ENCODE assay signal across 20 cellular contexts in the genomic region with DNA sequence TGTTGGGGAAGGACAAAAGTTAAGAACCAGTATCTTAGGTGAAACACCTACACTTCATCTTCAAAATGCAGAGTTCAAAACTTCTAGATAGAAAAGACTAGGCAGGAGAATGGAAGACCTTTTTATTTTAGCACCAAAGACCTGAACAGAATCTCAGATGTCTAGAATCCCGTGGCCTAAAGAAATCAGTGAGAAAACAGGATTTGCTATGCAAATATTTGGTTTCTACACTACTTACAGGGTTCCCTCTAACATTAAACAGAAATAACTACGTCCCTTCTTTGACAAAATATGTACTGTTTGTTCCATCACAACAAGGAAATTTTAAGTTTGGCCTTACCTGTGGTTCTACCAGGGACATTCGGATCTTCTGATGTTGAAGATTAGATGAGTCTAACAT. TPM values are rescaled to one million over a fixed set of nuclear protein-coding genes. Genes with fewer than 3 reads are reported as not detected.
DNase-seq lines count a peak whose midpoint lies in the region; ATAC-seq and TF ChIP-seq lines count a peak whose summit lies in the region.
"Had no signal": no experiment of that assay in that cellular context is flagged by ENCODE, and none has a peak within 500 bp of the region (broad histone marks: within the 10 kb centered on the region; RNA-seq: fewer than 3 reads in every experiment).

No MANE protein-coding gene starts in this region.

- H3K36me3 Mint-ChIP-seq in HFFc6 (ENCODE audit: low read depth): peaks cover 30% of the 10 kb centered on the region
- H3K36me3 Mint-ChIP-seq in naive thymus-derived CD4-positive, alpha-beta T cell: peaks cover 0 to 47% (median 31%) of the 10 kb centered on the region in 5 donors

- H3K9me2 ChIP-seq in DOHH2 (replicated peaks; ENCODE audit: control insufficient read depth, low read length): no peaks in the 10 kb centered on the region
- H3K9me2 ChIP-seq: SK-N-SH had no signal

- no peak overlapping the region for H3K4me3 Mint-ChIP-seq in HFFc6
- no peak overlapping the region for H3K4me3 Mint-ChIP-seq in naive thymus-derived CD4-positive, alpha-beta T cell
- H3K4me3 Mint-ChIP-seq: T-helper 1 cell treated with Interleukin-12 subunit alpha and Interleukin-12 subunit beta and Interleukin-4 antibody, amounts not matched to agents 30 μg/mL and 1 μg/mL, for 36 hours had no signal

- intact Hi-C loops in naive thymus-derived CD4-positive, alpha-beta T cell (cut with micrococcal nuclease): loop anchor here in 1 of 2 donors (5.0 kb wide), 1 partner anchor 33 kb away; a partner anchor contains a TSS

- no peaks in the 10 kb centered on the region for H3K27me3 Mint-ChIP-seq in HFFc6 (ENCODE audit: insufficient read depth)
- no peaks in the 10 kb centered on the region for H3K27me3 Mint-ChIP-seq in naive thymus-derived CD4-positive, alpha-beta T cell

- CTCF ChIA-PET in naive thymus-derived CD4-positive, alpha-beta T cell (lab: Charles Lee): no interaction called here

- TF ChIP-seq CTCF in DOHH2 (IDR thresholded peaks at IDR 0.05; ENCODE audit: low read depth, low read length, poor library complexity, severe bottlenecking) (no peak), HFFc6 (IDR thresholded peaks at IDR 0.05) (no peak)

- peaks cover 92% of the 10 kb centered on the region for H3K36me3 ChIP-seq in DOHH2 (ENCODE audit: control insufficient read depth, low read length)
- H3K36me3 ChIP-seq in naive thymus-derived CD4-positive, alpha-beta T cell (ENCODE audit: control insufficient read depth in 2 of 3, insufficient read depth in 3 of 3, low read length in 3 of 3): peaks cover 24 to 81% (median 51%) of the 10 kb centered on the region in 3 experiments

- no peak overlapping the region for H3K27ac Mint-ChIP-seq in HFFc6
- H3K27ac Mint-ChIP-seq in naive thymus-derived CD4-positive, alpha-beta T cell: peak overlapping the region in 3 of 9 donors; percentile 5 to 51 (median 28)
- H3K27ac Mint-ChIP-seq: T-helper 1 cell treated with Interleukin-12 subunit alpha and Interleukin-12 subunit beta and Interleukin-4 antibody, amounts not matched to agents 30 μg/mL and 1 μg/mL, for 36 hours had no signal

- no peaks in the 10 kb centered on the region for H3K9me3 Mint-ChIP-seq in HFFc6
- H3K9me3 Mint-ChIP-seq in naive thymus-derived CD4-positive, alpha-beta T cell: no peaks in the 10 kb centered on the region
- H3K9me3 Mint-ChIP-seq: T-helper 1 cell treated with Interleukin-12 subunit alpha and Interleukin-12 subunit beta and Interleukin-4 antibody, amounts not matched to agents 30 μg/mL and 1 μg/mL, for 36 hours had no signal

- H4K20me1 ChIP-seq in DOHH2 (ENCODE audit: control insufficient read depth, insufficient read depth, low read depth, low read length): 0 out of 2 replicates have a peak, but pooled peaks cover 4% of the 10 kb centered on the region

- H3K4me1 ChIP-seq in DOHH2 (ENCODE audit: control insufficient read depth, low read length): peaks cover 24% of the 10 kb centered on the region
- H3K4me1 ChIP-seq in naive thymus-derived CD4-positive, alpha-beta T cell (ENCODE audit: control insufficient read depth in 2 of 2, insufficient read depth in 2 of 2, low read length in 2 of 2): no peaks in the 10 kb centered on the region

- no peaks in the 10 kb centered on the region for H3K27me3 ChIP-seq in DOHH2 (ENCODE audit: control insufficient read depth, low read length)
- no peaks in the 10 kb centered on the region for H3K27me3 ChIP-seq in naive thymus-derived CD4-positive, alpha-beta T cell (ENCODE audit: control insufficient read depth in 2 of 2, insufficient read depth in 2 of 2, low read length in 2 of 2)

- peak overlapping the region; percentile 34 for H3K27ac ChIP-seq in DOHH2 (ENCODE audit: low read depth, low read length)
- no peak overlapping the region for H3K27ac ChIP-seq in naive thymus-derived CD4-positive, alpha-beta T cell (ENCODE audit: low read depth, low read length)

- no peaks in the 10 kb centered on the region for H3K9me3 ChIP-seq in DOHH2 (ENCODE audit: control insufficient read depth, insufficient read depth, low read length)
- H3K9me3 ChIP-seq in naive thymus-derived CD4-positive, alpha-beta T cell (ENCODE audit: control insufficient read depth in 2 of 3, low read length in 3 of 3): no peaks in the 10 kb centered on the region
- H3K9me3 ChIP-seq: SK-N-SH had no signal

- ATAC-seq in GM18867 (IDR thresholded peaks at IDR 0.05; ENCODE audit: unreplicated experiment) (peak; percentile 58), HG02798 (IDR thresholded peaks at IDR 0.05; ENCODE audit: poor library complexity, unreplicated experiment) (peak; percentile 46), HG03108 (IDR thresholded peaks at IDR 0.05; ENCODE audit: unreplicated experiment) (no peak)
- ATAC-seq in naive thymus-derived CD4-positive, alpha-beta T cell: no peak
- ATAC-seq: HCT116, K562 had no signal

- DNase-seq in NCI-H226 (no peak), HFFc6 (no peak)
- no peak for DNase-seq in naive thymus-derived CD4-positive, alpha-beta T cell
- DNase-seq: MV-4-11, NCI-H1105, NCI-H146, NCI-H1930, NCI-H2107, NCI-H446, NCI-H524 treated with DMSO at 0.1 percent for 48 hours, NCI-H774, SK-N-SH, SW 1271 had no signal

- H3K79me2 ChIP-seq in DOHH2 (ENCODE audit: control insufficient read depth, low read length): peaks cover 4% of the 10 kb centered on the region

- H3K4me3 ChIP-seq in DOHH2 (ENCODE audit: low read length): no peak overlapping the region
- no peak overlapping the region for H3K4me3 ChIP-seq in naive thymus-derived CD4-positive, alpha-beta T cell (ENCODE audit: low read length)
- H3K4me3 ChIP-seq: K562 had no signal

- peak overlapping the region; percentile 21; the same call in 1 of the 2 replicates for H3K4me2 ChIP-seq in DOHH2 (ENCODE audit: low read length)
- H3K4me2 ChIP-seq: SK-N-SH had no signal

- peaks cover 5% of the 10 kb centered on the region for H3K4me1 Mint-ChIP-seq in HFFc6 (ENCODE audit: low read depth)
- H3K4me1 Mint-ChIP-seq in naive thymus-derived CD4-positive, alpha-beta T cell: peaks cover 0 to 2% (median 0%) of the 10 kb centered on the region in 7 donors

- H3F3A ChIP-seq in DOHH2 (ENCODE audit: control insufficient read depth, insufficient read depth): peaks cover 11% of the 10 kb centered on the region

- POLR2A ChIA-PET in naive thymus-derived CD4-positive, alpha-beta T cell (lab: Charles Lee): interaction anchor here (1.2 kb wide), 1 partner anchor 31 kb away, joined by 3 read pairs; no protein-coding TSS in a partner anchor

RNA-seq across cellular contexts. Expression of a gene that starts 21.5 kb away (rescaled TPM):
- 10 to 100 TPM; 30.6 to 35.6 (median 31.9) TPM for total RNA-seq in HFFc6 (2021; fragmentation: NEBNext Ultra II Directional; extraction: Animal tissue kit (Norgen Biotek cat#: 25700))
- 10 to 100 TPM; 24.8 to 44.8 (median 39.2) TPM for total RNA-seq in naive thymus-derived CD4-positive, alpha-beta T cell
- polyA plus RNA-seq in naive thymus-derived CD4-positive, alpha-beta T cell: 10 to 100 TPM; 14.4 to 15.3 TPM

RNA-seq across cellular contexts. Expression of a gene that starts 21.7 kb away (rescaled TPM):
- 10 to 100 TPM; 11.9 to 18.3 (median 14.5) TPM for total RNA-seq in HFFc6 (2021; fragmentation: NEBNext Ultra II Directional; extraction: Animal tissue kit (Norgen Biotek cat#: 25700))
- total RNA-seq in naive thymus-derived CD4-positive, alpha-beta T cell: 10 to 100 TPM; 27.3 to 40.1 (median 31.6) TPM
- polyA plus RNA-seq in naive thymus-derived CD4-positive, alpha-beta T cell: 10 to 100 TPM; 20.4 to 24.9 TPM

RNA-seq across cellular contexts. Expression of a gene that starts 32.5 kb away (rescaled TPM):
- total RNA-seq in HFFc6 (2021; fragmentation: NEBNext Ultra II Directional; extraction: Animal tissue kit (Norgen Biotek cat#: 25700)): 1 to 10 TPM; 4.9 to 9.8 (median 7.2) TPM
- 10 to 100 TPM in 1 of 5 experiments, 1 to 10 TPM in 4; 4.7 to 18.0 (median 6.2) TPM for total RNA-seq in naive thymus-derived CD4-positive, alpha-beta T cell
- 1 to 10 TPM; 9.0 to 9.7 TPM for polyA plus RNA-seq in naive thymus-derived CD4-positive, alpha-beta T cell

RNA-seq across cellular contexts. Expression of a gene that starts 32.8 kb away (rescaled TPM):
- 10 to 100 TPM; 17.1 to 28.9 (median 27.0) TPM for total RNA-seq in HFFc6 (2021; fragmentation: NEBNext Ultra II Directional; extraction: Animal tissue kit (Norgen Biotek cat#: 25700))
- 10 to 100 TPM in 1 of 5 experiments, 1 to 10 TPM in 4; 4.5 to 14.9 (median 6.3) TPM for total RNA-seq in naive thymus-derived CD4-positive, alpha-beta T cell
- polyA plus RNA-seq in naive thymus-derived CD4-positive, alpha-beta T cell: 1 to 10 TPM; 2.9 to 7.1 TPM

Comparison
In these comparisons a context has a peak if more than half of its experiments do, and no peak if none do; other contexts are left out.
1. ATAC-seq: peak in GM18867 (single experiment) and HG02798 (single experiment); none in naive thymus-derived CD4-positive, alpha-beta T cell (single experiment) and HG03108 (single experiment).